20 cellular contexts compared by ENCODE assay signal in genomic region chr1:43993206-43993914, GRCh38. TPM values are rescaled to one million over a fixed set of nuclear protein-coding genes. Genes with fewer than 3 reads are reported as not detected.
A peak's percentile ranks its signal among the peaks of the same experiment; 100 is the strongest.
DNase-seq lines count a peak whose midpoint lies in the region; ATAC-seq and TF ChIP-seq lines count a peak whose summit lies in the region.
"Had no signal": no experiment of that assay in that cellular context is flagged by ENCODE, and none has a peak within 500 bp of the region (broad histone marks: within the 10 kb centered on the region; RNA-seq: fewer than 3 reads in every experiment).

No MANE protein-coding gene starts in this region.

- POLR2A ChIA-PET in activated CD4-positive, alpha-beta memory T cell treated with anti-CD3 and anti-CD28 coated beads for 36 hours (lab: Charles Lee), result no interaction called here
- POLR2A ChIA-PET in activated CD4-positive, alpha-beta memory T cell treated with anti-CD3 and anti-CD28 coated beads, Interleukin-2, amount 10 ng/mL, durations not matched to agents 7 days and 5 days (lab: Charles Lee), result interaction anchor here (1.8 kb wide), 1 partner anchor 18 kb away, joined by 15 read pairs; the partner anchor contains the start of gene ATP6V0B
- POLR2A ChIA-PET in T-cell (lab: Charles Lee), result interaction anchor here in 1 of 2 donors (0.5 kb wide), 1 partner anchor 636 kb away, joined by 3 read pairs; no protein-coding TSS in a partner anchor
- POLR2A ChIA-PET in GM10248 (lab: Yijun Ruan, JAX), result interaction anchor here (0.6 kb wide), 1 partner anchor 15 kb away, joined by 3 read pairs; no protein-coding TSS in a partner anchor

- DNase-seq in activated CD4-positive, alpha-beta memory T cell treated with anti-CD3 and anti-CD28 coated beads for 36 hours, result no peak
- no peak for DNase-seq in activated CD4-positive, alpha-beta memory T cell treated with anti-CD3 and anti-CD28 coated beads, Interleukin-2, amount 10 ng/mL, durations not matched to agents 7 days and 5 days
- no peak for DNase-seq in T-cell
- peak; percentile 64 for DNase-seq in germinal center (ENCODE audit: low spot score)
- DNase-seq in GM10248 (ENCODE audit: extremely low spot score), result no peak
- DNase-seq in activated CD4-positive, alpha-beta T cell treated with anti-CD3 and anti-CD28 coated beads for 4 hours, result no peak
- DNase-seq in KBM-7, result no peak
- DNase-seq: 8988T; activated CD4-positive, alpha-beta T cell treated with anti-CD3 and anti-CD28 coated beads for 36 hours; activated naive CD8-positive, alpha-beta T cell treated with anti-CD3 and anti-CD28 coated beads, Interleukin-2, amount 50 U/mL, for 24 hours; activated T-cell treated with anti-CD3 and anti-CD28 coated beads, Interleukin-2, amount 50 U/mL, for 24 hours; GF-D8; H9; left ventricle myocardium superior; NCI-H1436; NCI-H82; upper lobe of left lung had no signal

- intact Hi-C loops in activated CD4-positive, alpha-beta memory T cell treated with anti-CD3 and anti-CD28 coated beads for 36 hours (cut with micrococcal nuclease), result loop anchor here (5.0 kb wide), 1 partner anchor 39 kb away; the partner anchor contains the start of gene SLC6A9

- ATAC-seq in T-cell (replicated peaks in 1 of 4), result no peak
- ATAC-seq in HG02623 (IDR thresholded peaks at IDR 0.05; ENCODE audit: unreplicated experiment), result no peak
- ATAC-seq: activated CD4-positive, alpha-beta T cell treated with anti-CD3 and anti-CD28 coated beads for 36 hours; activated naive CD8-positive, alpha-beta T cell treated with anti-CD3 and anti-CD28 coated beads, Interleukin-2, amount 50 U/mL, for 24 hours; left ventricle myocardium superior had no signal

- CTCF ChIA-PET in activated CD4-positive, alpha-beta memory T cell treated with anti-CD3 and anti-CD28 coated beads for 36 hours (lab: Charles Lee), result interaction anchor here (2.0 to 3.8 kb wide), 3 partner anchors 12 to 54 kb away, joined by 9 to 23 read pairs (median 16); no protein-coding TSS in a partner anchor
- CTCF ChIA-PET in activated CD4-positive, alpha-beta memory T cell treated with anti-CD3 and anti-CD28 coated beads, Interleukin-2, amount 10 ng/mL, durations not matched to agents 7 days and 5 days (lab: Charles Lee), result interaction anchor here (0.8 to 2.9 kb wide), 10 partner anchors 11 to 230 kb away, joined by 3 to 12 read pairs (median 6); partner anchors contain the start of gene ATP6V0B
- CTCF ChIA-PET in T-cell (lab: Charles Lee), result no interaction called here
- CTCF ChIA-PET in GM10248 (lab: Yijun Ruan, JAX), result interaction anchor here (1.0 to 6.4 kb wide), 7 partner anchors 10 to 660 kb away, joined by 3 to 59 read pairs (median 6); no protein-coding TSS in a partner anchor

- peak overlapping the region; percentile 86 for H3K4me3 Mint-ChIP-seq in activated CD4-positive, alpha-beta memory T cell treated with anti-CD3 and anti-CD28 coated beads for 36 hours
- no peak overlapping the region for H3K4me3 Mint-ChIP-seq in activated CD4-positive, alpha-beta memory T cell treated with anti-CD3 and anti-CD28 coated beads, Interleukin-2, amount 10 ng/mL, durations not matched to agents 7 days and 5 days
- peak overlapping the region; percentile 90 to 94 (median 92) for H3K4me3 Mint-ChIP-seq in T-cell

- in situ Hi-C loops in KBM-7 (cut with MboI; ENCODE audit: low pct_unique_long_range_greater_than_20kb, low sequenced_read_pairs), result no loop called here

- no peaks in the 10 kb centered on the region for H3K27me3 Mint-ChIP-seq in activated CD4-positive, alpha-beta memory T cell treated with anti-CD3 and anti-CD28 coated beads for 36 hours
- no peaks in the 10 kb centered on the region for H3K27me3 Mint-ChIP-seq in activated CD4-positive, alpha-beta memory T cell treated with anti-CD3 and anti-CD28 coated beads, Interleukin-2, amount 10 ng/mL, durations not matched to agents 7 days and 5 days
- no peaks in the 10 kb centered on the region for H3K27me3 Mint-ChIP-seq in T-cell
- H3K27me3 Mint-ChIP-seq: activated CD4-positive, alpha-beta T cell treated with anti-CD3 and anti-CD28 coated beads for 36 hours; activated T-cell treated with anti-CD3 and anti-CD28 coated beads, Interleukin-2, amount 50 U/mL, for 24 hours had no signal

- peaks cover 11% of the 10 kb centered on the region for H3K4me1 Mint-ChIP-seq in activated CD4-positive, alpha-beta memory T cell treated with anti-CD3 and anti-CD28 coated beads for 36 hours (ENCODE audit: low read depth)
- peaks cover 25% of the 10 kb centered on the region for H3K4me1 Mint-ChIP-seq in activated CD4-positive, alpha-beta memory T cell treated with anti-CD3 and anti-CD28 coated beads, Interleukin-2, amount 10 ng/mL, durations not matched to agents 7 days and 5 days
- peaks cover 12 to 16% (median 12%) of the 10 kb centered on the region in 3 donors for H3K4me1 Mint-ChIP-seq in T-cell

- H3K36me3 Mint-ChIP-seq in activated CD4-positive, alpha-beta memory T cell treated with anti-CD3 and anti-CD28 coated beads for 36 hours, result no peaks in the 10 kb centered on the region
- H3K36me3 Mint-ChIP-seq in activated CD4-positive, alpha-beta memory T cell treated with anti-CD3 and anti-CD28 coated beads, Interleukin-2, amount 10 ng/mL, durations not matched to agents 7 days and 5 days (ENCODE audit: low read depth), result no peaks in the 10 kb centered on the region
- H3K36me3 Mint-ChIP-seq in T-cell, result no peaks in the 10 kb centered on the region

- no peaks in the 10 kb centered on the region for H3K9me3 Mint-ChIP-seq in activated CD4-positive, alpha-beta memory T cell treated with anti-CD3 and anti-CD28 coated beads for 36 hours
- H3K9me3 Mint-ChIP-seq in activated CD4-positive, alpha-beta memory T cell treated with anti-CD3 and anti-CD28 coated beads, Interleukin-2, amount 10 ng/mL, durations not matched to agents 7 days and 5 days, result no peaks in the 10 kb centered on the region
- H3K9me3 Mint-ChIP-seq in T-cell, result no peaks in the 10 kb centered on the region
- H3K9me3 Mint-ChIP-seq: activated naive CD8-positive, alpha-beta T cell treated with anti-CD3 and anti-CD28 coated beads, Interleukin-2, amount 50 U/mL, for 24 hours; activated T-cell treated with anti-CD3 and anti-CD28 coated beads, Interleukin-2, amount 50 U/mL, for 24 hours; H9; T-helper 1 cell treated with Interleukin-12 subunit alpha and Interleukin-12 subunit beta and Interleukin-4 antibody, amounts not matched to agents 30 μg/mL and 1 μg/mL, for 36 hours had no signal

- no peak for TF ChIP-seq CTCF in GM10248 (IDR thresholded peaks at IDR 0.05; ENCODE audit: control extremely low read depth, extremely low read depth, low read depth, missing control alignments)

- no peak overlapping the region for H3K27ac Mint-ChIP-seq in activated CD4-positive, alpha-beta memory T cell treated with anti-CD3 and anti-CD28 coated beads for 36 hours
- H3K27ac Mint-ChIP-seq in activated CD4-positive, alpha-beta memory T cell treated with anti-CD3 and anti-CD28 coated beads, Interleukin-2, amount 10 ng/mL, durations not matched to agents 7 days and 5 days, result no peak overlapping the region
- H3K27ac Mint-ChIP-seq in T-cell, result no peak overlapping the region
- H3K27ac Mint-ChIP-seq: activated CD4-positive, alpha-beta T cell treated with anti-CD3 and anti-CD28 coated beads for 36 hours; activated naive CD8-positive, alpha-beta T cell treated with anti-CD3 and anti-CD28 coated beads, Interleukin-2, amount 50 U/mL, for 24 hours; T-helper 1 cell treated with Interleukin-12 subunit alpha and Interleukin-12 subunit beta and Interleukin-4 antibody, amounts not matched to agents 30 μg/mL and 1 μg/mL, for 36 hours had no signal

RNA-seq across cellular contexts. Expression of gene CCDC24, which starts 2.0 kb away (rescaled TPM):
- 1 to 10 TPM; 2.7 to 2.8 TPM for total RNA-seq in activated CD4-positive, alpha-beta memory T cell treated with anti-CD3 and anti-CD28 coated beads for 36 hours
- total RNA-seq in activated CD4-positive, alpha-beta memory T cell treated with anti-CD3 and anti-CD28 coated beads, Interleukin-2, amount 10 ng/mL, durations not matched to agents 7 days and 5 days, result 1 to 10 TPM; 1.8 to 2.2 TPM
- total RNA-seq in T-cell, result 1 to 10 TPM in 3 of 5 donors, under 1 TPM in 2; 0.50 to 4.3 (median 1.7) TPM

RNA-seq across cellular contexts. Expression of gene B4GALT2, which starts 14.3 kb away (rescaled TPM):
- 10 to 100 TPM; 26.1 TPM for total RNA-seq in activated CD4-positive, alpha-beta memory T cell treated with anti-CD3 and anti-CD28 coated beads for 36 hours
- total RNA-seq in activated CD4-positive, alpha-beta memory T cell treated with anti-CD3 and anti-CD28 coated beads, Interleukin-2, amount 10 ng/mL, durations not matched to agents 7 days and 5 days, result 10 to 100 TPM; 13.0 to 15.5 TPM
- total RNA-seq in T-cell, result 1 to 10 TPM; 1.2 to 5.3 (median 3.1) TPM

RNA-seq across cellular contexts. Expression of gene ATP6V0B, which starts 18.6 kb away (rescaled TPM):
- total RNA-seq in activated CD4-positive, alpha-beta memory T cell treated with anti-CD3 and anti-CD28 coated beads for 36 hours, result 10 to 100 TPM; 84.8 to 85.1 TPM
- total RNA-seq in activated CD4-positive, alpha-beta memory T cell treated with anti-CD3 and anti-CD28 coated beads, Interleukin-2, amount 10 ng/mL, durations not matched to agents 7 days and 5 days, result 100 to 1,000 TPM; 121 TPM
- total RNA-seq in T-cell, result 10 to 100 TPM; 57.5 to 88.6 (median 69.5) TPM

RNA-seq across cellular contexts. Expression of gene DPH2, which starts 23.6 kb away (rescaled TPM):
- total RNA-seq in activated CD4-positive, alpha-beta memory T cell treated with anti-CD3 and anti-CD28 coated beads for 36 hours, result 10 to 100 TPM; 24.8 to 26.9 TPM
- 10 to 100 TPM; 18.0 to 19.2 TPM for total RNA-seq in activated CD4-positive, alpha-beta memory T cell treated with anti-CD3 and anti-CD28 coated beads, Interleukin-2, amount 10 ng/mL, durations not matched to agents 7 days and 5 days
- total RNA-seq in T-cell, result 10 to 100 TPM; 22.1 to 46.6 (median 41.8) TPM

RNA-seq across cellular contexts. Expression of gene SLC6A9, which starts 37.9 kb away (rescaled TPM):
- 1 to 10 TPM; 7.4 to 7.9 TPM for total RNA-seq in activated CD4-positive, alpha-beta memory T cell treated with anti-CD3 and anti-CD28 coated beads for 36 hours
- total RNA-seq in activated CD4-positive, alpha-beta memory T cell treated with anti-CD3 and anti-CD28 coated beads, Interleukin-2, amount 10 ng/mL, durations not matched to agents 7 days and 5 days, result 1 to 10 TPM; 4.8 to 5.7 TPM
- total RNA-seq in T-cell, result 1 to 10 TPM in 4 of 5 donors, not detected in 1; 1.4 to 8.2 (median 6.3) TPM
- total RNA-seq: dermis blood vessel endothelial cell had no signal

Comparison
In these comparisons a context has a peak if more than half of its experiments do, and no peak if none do; other contexts are left out.
1. CTCF ChIA-PET loops: an anchor here in activated CD4-positive, alpha-beta memory T cell treated with anti-CD3 and anti-CD28 coated beads for 36 hours (2.0 to 3.8 kb wide), activated CD4-positive, alpha-beta memory T cell treated with anti-CD3 and anti-CD28 coated beads, Interleukin-2, amount 10 ng/mL, durations not matched to agents 7 days and 5 days (0.8 to 2.9 kb wide) and GM10248 (1.0 to 6.4 kb wide); none called in T-cell.